16 cellular contexts compared by ENCODE assay signal in genomic region chr3:151578495-151578894, GRCh38.
A peak's percentile ranks its signal among the peaks of the same experiment; 100 is the strongest.
DNase-seq lines count a peak whose midpoint lies in the region; ATAC-seq, FAIRE-seq and TF ChIP-seq lines count a peak whose summit lies in the region.
"Had no signal": no experiment of that assay in that cellular context is flagged by ENCODE, and none has a peak within 500 bp of the region (broad histone marks: within the 10 kb centered on the region; RNA-seq: fewer than 3 reads in every experiment).

No MANE protein-coding gene starts in this region.

- H3K36me3 ChIP-seq in bronchial epithelial cell (ENCODE audit: control insufficient read depth, insufficient read depth, low read length), result no peaks in the 10 kb centered on the region
- H3K36me3 ChIP-seq: HAP-1, SJCRH30 had no signal

- DNase-seq in SIG-M5 treated with dmso at 0.1 percent for 504 hours (lab: John Stamatoyannopoulos, UW; ENCODE audit: unreplicated experiment) (peak; percentile 9), SIG-M5 (lab: John Stamatoyannopoulos, UW) (no peak), NAMALWA (ENCODE audit: low spot score) (peak; percentile 16), bronchial epithelial cell (ENCODE audit: low read depth) (no peak), NCI-H146 (lab: John Stamatoyannopoulos, UW) (no peak), NCI-H2171 (lab: John Stamatoyannopoulos, UW) (no peak), HuH-7 (ENCODE audit: low spot score) (no peak)
- DNase-seq: 8988T, Caco-2, DMS53, NCI-H446 treated with DMSO at 0.1 percent for 48 hours, NCI-H748 treated with DMSO at 0.1 percent for 48 hours, SJCRH30, SW 1271 had no signal

- ATAC-seq in HG02885 (IDR thresholded peaks at IDR 0.05; ENCODE audit: poor library complexity, unreplicated experiment), result no peak

- no peaks in the 10 kb centered on the region for H3K27me3 ChIP-seq in bronchial epithelial cell (ENCODE audit: control insufficient read depth, insufficient read depth, low read length)
- H3K27me3 ChIP-seq: SJCRH30 had no signal

- FAIRE-seq in bronchial epithelial cell (lab: Jason Lieb, UNC), result no peak

- H3K4me3 ChIP-seq in bronchial epithelial cell (ENCODE audit: low read depth, low read length), result no peak overlapping the region
- H3K4me3 ChIP-seq: HAP-1, SJCRH30 had no signal

- TF ChIP-seq CTCF in bronchial epithelial cell (IDR thresholded peaks at IDR 0.05; ENCODE audit: insufficient read depth, low read length, severe bottlenecking), result peak; percentile 7

Comparison
In these comparisons a context has a peak if more than half of its experiments do, and no peak if none do; other contexts are left out.
1. DNase-seq: peak in SIG-M5 treated with dmso at 0.1 percent for 504 hours (single experiment) and NAMALWA (single experiment); none in SIG-M5 (single experiment), bronchial epithelial cell (single experiment), NCI-H146 (single experiment), NCI-H2171 (single experiment) and HuH-7 (single experiment).